5 cellular contexts compared by ENCODE assay signal in the genomic region with DNA sequence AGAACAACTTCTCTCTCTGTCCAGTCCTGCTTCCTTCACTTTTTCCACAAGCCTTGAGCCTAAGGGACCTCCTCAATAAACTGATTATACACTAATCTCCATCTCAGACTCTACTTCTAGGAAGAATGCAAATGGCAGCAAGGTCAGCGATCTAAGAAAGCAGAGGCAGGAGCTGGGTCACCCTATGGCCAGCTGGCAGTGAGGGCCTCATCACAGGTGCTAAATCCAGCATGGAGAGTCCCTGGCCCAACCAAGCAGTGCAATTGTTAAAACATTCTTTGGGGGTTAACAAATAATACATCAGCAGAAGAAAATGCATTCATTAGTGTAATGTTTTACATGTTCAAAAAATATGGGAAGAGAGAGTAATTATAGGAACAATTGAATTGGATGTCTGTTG.
"Had no signal": no experiment of that assay in that cellular context is flagged by ENCODE, and none has a peak within 500 bp of the region (broad histone marks: within the 10 kb centered on the region; RNA-seq: fewer than 3 reads in every experiment).

No MANE protein-coding gene starts in this region.

- H3K4me3 ChIP-seq: GM23338, K562 had no signal

- ATAC-seq: GM23338, K562 had no signal

- H3K4me2 ChIP-seq: GM23338 had no signal

- H2AFZ ChIP-seq: GM23338 had no signal

- DNase-seq: H9, HCEC 1CT, IMR-90 had no signal
